Comparison of ENCODE assay signal across 17 cellular contexts in the genomic region with DNA sequence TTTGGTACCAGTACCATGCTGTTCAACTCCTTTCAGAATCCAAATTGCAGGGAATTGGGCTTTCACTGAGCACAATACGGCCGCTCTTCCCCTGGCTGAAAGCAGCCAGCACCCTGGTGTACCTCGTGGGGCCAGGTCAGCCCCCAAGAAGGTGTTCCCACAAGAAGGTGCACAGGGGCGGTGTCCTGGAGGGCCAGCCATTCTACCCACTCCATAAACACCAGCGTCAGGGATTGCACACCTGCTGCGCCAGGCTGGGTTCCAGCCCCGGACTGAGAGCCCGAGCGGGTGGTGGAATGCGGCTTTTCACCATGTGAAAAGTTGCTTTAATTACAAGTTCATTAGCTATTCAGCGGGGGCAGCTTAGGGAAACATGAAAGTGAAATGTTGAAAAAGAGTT. TPM values are rescaled to one million over a fixed set of nuclear protein-coding genes. Genes with fewer than 3 reads are reported as not detected.
DNase-seq lines count a peak whose midpoint lies in the region; ATAC-seq and TF ChIP-seq lines count a peak whose summit lies in the region.
"Had no signal": no experiment of that assay in that cellular context is flagged by ENCODE, and none has a peak within 500 bp of the region (broad histone marks: within the 10 kb centered on the region; RNA-seq: fewer than 3 reads in every experiment).

No MANE protein-coding gene starts in this region.

- no peak overlapping the region for H3K14ac ChIP-seq in H9 (ENCODE audit: insufficient read depth, low read length)

- no peak for TF ChIP-seq CTCF in H9 (conservative IDR thresholded peaks at IDR 0.05)
- no peak for TF ChIP-seq CTCF in osteoblast (IDR thresholded peaks at IDR 0.05; ENCODE audit: extremely low read depth, low read depth, low read length)

- no peak overlapping the region for H4K8ac ChIP-seq in H9 (replicated peaks; ENCODE audit: insufficient read length, low read depth, low read length)

- peaks cover 5 to 20% (median 5%) of the 10 kb centered on the region in 3 experiments; a peak in 6 of 7 replicates for H3K36me3 Mint-ChIP-seq in H9 (ENCODE audit: insufficient read depth in 1 of 3, low read depth in 3 of 3)
- no peaks in the 10 kb centered on the region for H3K36me3 Mint-ChIP-seq in stimulated activated effector memory CD8-positive, alpha-beta T cell treated with anti-CD3 and anti-CD28 coated beads, Interleukin-12 subunit alpha, Interleukin-12 subunit beta, amount 100 ng/mL, for 72 hours

- H3K79me1 ChIP-seq in H9 (ENCODE audit: insufficient read depth, low read depth, low read length, poor library complexity, severe bottlenecking): no peaks in the 10 kb centered on the region

- H2BK15ac ChIP-seq in H9 (ENCODE audit: low read depth, low read length): no peak overlapping the region

- H3K9me3 Mint-ChIP-seq in H9: peaks cover 22 to 24% of the 10 kb centered on the region in 2 experiments
- H3K9me3 Mint-ChIP-seq in stimulated activated effector memory CD8-positive, alpha-beta T cell treated with anti-CD3 and anti-CD28 coated beads, Interleukin-12 subunit alpha, Interleukin-12 subunit beta, amount 100 ng/mL, for 72 hours: peaks cover 5% of the 10 kb centered on the region

- no peak overlapping the region for H3K4me2 ChIP-seq in H9 (ENCODE audit: insufficient read depth, insufficient read length, low read length)
- no peak overlapping the region for H3K4me2 ChIP-seq in osteoblast (ENCODE audit: insufficient read depth, low read length)

- H3K23ac ChIP-seq in H9 (ENCODE audit: insufficient read length, low read depth, low read length): no peak overlapping the region

- peak; percentile 27 for DNase-seq in D341Med (ENCODE audit: low spot score)
- peak; percentile 57 for DNase-seq in ELF-1 (ENCODE audit: low read depth, low spot score)
- DNase-seq in H9: no peak
- DNase-seq in osteoblast (ENCODE audit: insufficient read length, low spot score, missing footprints): peak; percentile 64
- no peak for DNase-seq in hepatic stellate cell (ENCODE audit: low spot score)
- DNase-seq in stimulated activated effector memory CD8-positive, alpha-beta T cell treated with anti-CD3 and anti-CD28 coated beads, Interleukin-12 subunit alpha, Interleukin-12 subunit beta, amount 100 ng/mL, for 72 hours (ENCODE audit: low spot score in 2 of 2): no peak
- DNase-seq: ACHN; AML-193; Caco-2; CD4-positive, alpha-beta T cell; DMS53; DND-41; EL; IMR-90 had no signal

- no peak overlapping the region for H2AK5ac ChIP-seq in H9 (ENCODE audit: insufficient read length, low read length)

- H3K27ac Mint-ChIP-seq in H9: peak overlapping the region in 2 of 3 experiments; percentile 77 to 84; a peak in 3 of 7 replicates
- no peak overlapping the region for H3K27ac Mint-ChIP-seq in stimulated activated effector memory CD8-positive, alpha-beta T cell treated with anti-CD3 and anti-CD28 coated beads, Interleukin-12 subunit alpha, Interleukin-12 subunit beta, amount 100 ng/mL, for 72 hours
- H3K27ac Mint-ChIP-seq: CD4-positive, alpha-beta T cell had no signal

- H3T11ph ChIP-seq in H9 (ENCODE audit: low read length): no peak overlapping the region

- H2BK20ac ChIP-seq in H9 (ENCODE audit: low read depth, low read length, poor library complexity, severe bottlenecking): no peak overlapping the region

- H3K9ac ChIP-seq in H9 (ENCODE audit: extremely low read depth, insufficient read length, low read length): no peak overlapping the region

- no peak overlapping the region for H4K5ac ChIP-seq in H9 (ENCODE audit: insufficient read length, low read depth, low read length)

- H3K9me3 ChIP-seq in H9 (ENCODE audit: control insufficient read depth, low read depth, low read length) (no peaks in the 10 kb centered on the region), osteoblast (ENCODE audit: low read depth, low read length) (no peaks in the 10 kb centered on the region)

- no peak overlapping the region for H3K4me3 ChIP-seq in osteoblast (ENCODE audit: insufficient read depth, low read length)
- H3K4me3 ChIP-seq: K562 had no signal

- no CpG with 5 or more reads among the region's 11 CpGs for WGBS in H9 (ENCODE audit: extremely low coverage, insufficient read length, low lambda C conversion rate)

- H3K27me3 ChIP-seq in H9 (ENCODE audit: insufficient read depth, low read length) (no peaks in the 10 kb centered on the region), osteoblast (ENCODE audit: insufficient read depth, low read length) (no peaks in the 10 kb centered on the region)

- no peak overlapping the region for H3K4me3 Mint-ChIP-seq in H9
- H3K4me3 Mint-ChIP-seq in stimulated activated effector memory CD8-positive, alpha-beta T cell treated with anti-CD3 and anti-CD28 coated beads, Interleukin-12 subunit alpha, Interleukin-12 subunit beta, amount 100 ng/mL, for 72 hours: no peak overlapping the region
- H3K4me3 Mint-ChIP-seq: CD4-positive, alpha-beta T cell had no signal

- peaks cover 3% of the 10 kb centered on the region for H3K27me3 Mint-ChIP-seq in H9 (ENCODE audit: low read depth)
- H3K27me3 Mint-ChIP-seq: CD4-positive, alpha-beta T cell had no signal

- H2AFZ ChIP-seq in H9 (ENCODE audit: low read length) (no peak overlapping the region), osteoblast (ENCODE audit: low read length) (no peak overlapping the region)

- no peaks in the 10 kb centered on the region for H3K36me3 ChIP-seq in osteoblast (ENCODE audit: insufficient read depth, low read length)

- no peak overlapping the region for H3K56ac ChIP-seq in H9 (ENCODE audit: insufficient read length, low read depth, low read length)

- no peak overlapping the region for H4K91ac ChIP-seq in H9 (ENCODE audit: insufficient read length, low read depth, low read length)

- no peak overlapping the region for H3K4ac ChIP-seq in H9 (ENCODE audit: low read depth, low read length)

- peaks cover 4 to 11% of the 10 kb centered on the region in 2 experiments for H3K4me1 Mint-ChIP-seq in H9
- H3K4me1 Mint-ChIP-seq in stimulated activated effector memory CD8-positive, alpha-beta T cell treated with anti-CD3 and anti-CD28 coated beads, Interleukin-12 subunit alpha, Interleukin-12 subunit beta, amount 100 ng/mL, for 72 hours: no peaks in the 10 kb centered on the region

- H4K20me1 ChIP-seq in H9 (ENCODE audit: control insufficient read depth, insufficient read depth, insufficient read length) (no peaks in the 10 kb centered on the region), osteoblast (ENCODE audit: insufficient read depth, low read length) (no peaks in the 10 kb centered on the region)

- no peak overlapping the region for H2BK120ac ChIP-seq in H9 (ENCODE audit: low read depth, low read length, poor library complexity, severe bottlenecking)

- H3K27ac ChIP-seq in H9 (ENCODE audit: insufficient read length, low read depth, low read length) (no peak overlapping the region), osteoblast (ENCODE audit: low read depth, low read length) (no peak overlapping the region)
- H3K27ac ChIP-seq: C4-2B had no signal

- H3K23me2 ChIP-seq in H9 (ENCODE audit: insufficient read length, low read depth, low read length, poor library complexity, severe bottlenecking): no peaks in the 10 kb centered on the region

- no peaks in the 10 kb centered on the region for H3K4me1 ChIP-seq in H9 (ENCODE audit: insufficient read depth, low read length)
- no peaks in the 10 kb centered on the region for H3K4me1 ChIP-seq in osteoblast (ENCODE audit: insufficient read depth, low read length)
- H3K4me1 ChIP-seq: Caco-2 had no signal

- no peak overlapping the region for H2BK12ac ChIP-seq in H9 (ENCODE audit: insufficient read length, low read depth, low read length)

- no peak for ATAC-seq in stimulated activated effector memory CD8-positive, alpha-beta T cell treated with anti-CD3 and anti-CD28 coated beads, Interleukin-12 subunit alpha, Interleukin-12 subunit beta, amount 100 ng/mL, for 72 hours
- no peak for ATAC-seq in GM19455 (IDR thresholded peaks at IDR 0.05; ENCODE audit: unreplicated experiment)
- ATAC-seq: K562 had no signal

- H3K79me2 ChIP-seq in H9 (ENCODE audit: insufficient read depth, low read length) (no peaks in the 10 kb centered on the region), osteoblast (ENCODE audit: insufficient read depth, low read length) (no peaks in the 10 kb centered on the region)

- H3K18ac ChIP-seq in H9 (ENCODE audit: insufficient read length, low read depth, low read length): no peak overlapping the region

- H2BK5ac ChIP-seq in H9 (ENCODE audit: insufficient read length, low read length): no peak overlapping the region

RNA-seq across cellular contexts. Expression of a gene that starts 17.5 kb away (rescaled TPM):
- total RNA-seq in H9 (2021): 14.8 and 16.0 TPM in 2 replicates
- 10.5 and 11.2 TPM in 2 replicates for total RNA-seq in osteoblast

Comparison
In these comparisons a context has a peak if more than half of its experiments do, and no peak if none do; other contexts are left out.
1. DNase-seq: peak in D341Med (single experiment), ELF-1 (single experiment) and osteoblast (single experiment); none in H9 (single experiment), hepatic stellate cell (single experiment) and stimulated activated effector memory CD8-positive, alpha-beta T cell treated with anti-CD3 and anti-CD28 coated beads, Interleukin-12 subunit alpha, Interleukin-12 subunit beta, amount 100 ng/mL, for 72 hours (0 of 2).